1 cellular context compared by ENCODE assay signal in genomic region chr1:10433790-10434189, GRCh38.
TF ChIP-seq lines count a peak whose summit lies in the region.

No MANE protein-coding gene starts in this region.

TF ChIP-seq in IMR-90, 13 proteins besides CTCF, POLR2A, EP300 and RAD21:
- TF ChIP-seq CEBPB (IDR thresholded peaks at IDR 0.05; ENCODE audit: low read depth, low read length) = no peak
- no peak for TF ChIP-seq MXI1 (IDR thresholded peaks at IDR 0.05; ENCODE audit: borderline replicate concordance, low read depth, low read length)
- no peak for TF ChIP-seq MAZ (IDR thresholded peaks at IDR 0.05; ENCODE audit: borderline replicate concordance, low read depth, low read length)
- TF ChIP-seq CHD1 (IDR thresholded peaks at IDR 0.05; ENCODE audit: low read depth, low read length) = no peak
- no peak for TF ChIP-seq BHLHE40 (IDR thresholded peaks at IDR 0.05; ENCODE audit: low read depth, low read length)
- TF ChIP-seq USF2 (IDR thresholded peaks at IDR 0.05; ENCODE audit: low read depth, low read length) = no peak
- no peak for TF ChIP-seq SMC3 (IDR thresholded peaks at IDR 0.05; ENCODE audit: low read depth, low read length)
- TF ChIP-seq NFE2L2 (IDR thresholded peaks at IDR 0.05; ENCODE audit: low read depth, low read length) = no peak
- TF ChIP-seq RFX5 (IDR thresholded peaks at IDR 0.05; ENCODE audit: low read depth, low read length) = no peak
- TF ChIP-seq, protein P1, sequence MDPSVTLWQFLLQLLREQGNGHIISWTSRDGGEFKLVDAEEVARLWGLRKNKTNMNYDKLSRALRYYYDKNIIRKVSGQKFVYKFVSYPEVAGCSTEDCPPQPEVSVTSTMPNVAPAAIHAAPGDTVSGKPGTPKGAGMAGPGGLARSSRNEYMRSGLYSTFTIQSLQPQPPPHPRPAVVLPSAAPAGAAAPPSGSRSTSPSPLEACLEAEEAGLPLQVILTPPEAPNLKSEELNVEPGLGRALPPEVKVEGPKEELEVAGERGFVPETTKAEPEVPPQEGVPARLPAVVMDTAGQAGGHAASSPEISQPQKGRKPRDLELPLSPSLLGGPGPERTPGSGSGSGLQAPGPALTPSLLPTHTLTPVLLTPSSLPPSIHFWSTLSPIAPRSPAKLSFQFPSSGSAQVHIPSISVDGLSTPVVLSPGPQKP (IDR thresholded peaks at IDR 0.05; ENCODE audit: borderline replicate concordance, low read depth, low read length) = no peak
- TF ChIP-seq MAFK (IDR thresholded peaks at IDR 0.05; ENCODE audit: low read depth, low read length) = no peak
- no peak for TF ChIP-seq RCOR1 (IDR thresholded peaks at IDR 0.05; ENCODE audit: insufficient replicate concordance, low read length)
- TF ChIP-seq FOS (IDR thresholded peaks at IDR 0.05; ENCODE audit: low read depth, low read length) = no peak
